In the genomic region with DNA sequence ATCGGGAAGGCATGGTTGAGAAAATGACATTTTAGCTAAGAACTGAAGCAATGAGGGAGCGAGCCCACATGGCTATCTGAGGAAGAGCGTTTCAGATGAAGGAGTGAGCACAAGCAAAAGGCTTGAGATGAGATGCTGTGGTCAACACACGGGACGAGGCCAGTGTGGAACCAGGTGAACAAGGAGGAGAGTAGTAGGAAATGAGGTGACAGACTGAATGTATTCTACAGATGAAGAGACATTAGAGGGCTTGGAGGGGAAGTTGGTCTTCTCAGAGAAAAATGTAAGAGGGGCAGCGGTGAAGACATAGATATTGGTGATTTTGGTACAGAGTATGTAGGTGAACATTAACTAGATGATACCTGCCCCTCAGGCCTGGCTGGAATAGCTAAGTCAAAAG, we compare ENCODE assay signal across 1 cellular context.
TF ChIP-seq lines count a peak whose summit lies in the region.

No MANE protein-coding gene starts in this region.

TF ChIP-seq in GM12878, 131 proteins besides CTCF, POLR2A, EP300 and RAD21:
- TF ChIP-seq TCF7 (IDR thresholded peaks at IDR 0.05; ENCODE audit: borderline replicate concordance): no peak
- TF ChIP-seq, protein P1, sequence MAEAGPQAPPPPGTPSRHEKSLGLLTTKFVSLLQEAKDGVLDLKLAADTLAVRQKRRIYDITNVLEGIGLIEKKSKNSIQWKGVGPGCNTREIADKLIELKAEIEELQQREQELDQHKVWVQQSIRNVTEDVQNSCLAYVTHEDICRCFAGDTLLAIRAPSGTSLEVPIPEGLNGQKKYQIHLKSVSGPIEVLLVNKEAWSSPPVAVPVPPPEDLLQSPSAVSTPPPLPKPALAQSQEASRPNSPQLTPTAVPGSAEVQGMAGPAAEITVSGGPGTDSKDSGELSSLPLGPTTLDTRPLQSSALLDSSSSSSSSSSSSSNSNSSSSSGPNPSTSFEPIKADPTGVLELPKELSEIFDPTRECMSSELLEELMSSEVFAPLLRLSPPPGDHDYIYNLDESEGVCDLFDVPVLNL (IDR thresholded peaks at IDR 0.05; ENCODE audit: low read depth, low read length): no peak
- TF ChIP-seq SMC3 (IDR thresholded peaks at IDR 0.05; ENCODE audit: borderline replicate concordance, low read length): no peak
- TF ChIP-seq PAX8 (IDR thresholded peaks at IDR 0.05): no peak
- no peak for TF ChIP-seq EGR1 (IDR thresholded peaks at IDR 0.05; ENCODE audit: borderline replicate concordance in 1 of 2, low read depth in 2 of 2, low read length in 2 of 2)
- no peak for TF ChIP-seq SUPT20H (IDR thresholded peaks at IDR 0.05; ENCODE audit: borderline replicate concordance, control insufficient read depth, low read depth, low read length)
- TF ChIP-seq FOXM1 (IDR thresholded peaks at IDR 0.05; ENCODE audit: low read depth, low read length): no peak
- no peak for TF ChIP-seq NR2C2 (IDR thresholded peaks at IDR 0.05; ENCODE audit: borderline replicate concordance, control insufficient read depth, insufficient read length, low read depth)
- TF ChIP-seq ZZZ3 (IDR thresholded peaks at IDR 0.05; ENCODE audit: control insufficient read depth, insufficient read length, low read depth): no peak
- no peak for TF ChIP-seq NFYA (IDR thresholded peaks at IDR 0.05; ENCODE audit: borderline replicate concordance, low read depth, low read length)
- no peak for TF ChIP-seq IKZF1 (conservative IDR thresholded peaks at IDR 0.05)
- no peak for TF ChIP-seq CEBPB (IDR thresholded peaks at IDR 0.05; ENCODE audit: borderline replicate concordance in 1 of 2, low read depth in 2 of 2, low read length in 2 of 2)
